Comparison of ENCODE assay signal across 7 cellular contexts in genomic region chr1:21325231-21325718, GRCh38. TPM values are rescaled to one million over a fixed set of nuclear protein-coding genes. Genes with fewer than 3 reads are reported as not detected.
DNase-seq lines count a peak whose midpoint lies in the region; ATAC-seq lines count a peak whose summit lies in the region.

No MANE protein-coding gene starts in this region.

- H3K4me3 Mint-ChIP-seq in IgD-negative memory B cell, result peak overlapping the region; percentile 21 to 91 (median 65)
- H3K4me3 Mint-ChIP-seq in activated CD4-positive, alpha-beta memory T cell treated with anti-CD3 and anti-CD28 coated beads, Interleukin-2, amount 10 ng/mL, durations not matched to agents 7 days and 5 days, result peak overlapping the region; percentile 40

- peaks cover 6% of the 10 kb centered on the region for H3K36me3 Mint-ChIP-seq in IgD-negative memory B cell
- H3K36me3 Mint-ChIP-seq in activated CD4-positive, alpha-beta memory T cell treated with anti-CD3 and anti-CD28 coated beads, Interleukin-2, amount 10 ng/mL, durations not matched to agents 7 days and 5 days (ENCODE audit: low read depth), result peaks cover 6% of the 10 kb centered on the region

- WGBS in right cardiac atrium, result 55% methylated on average over 7 of the region's 7 CpGs

- CTCF ChIA-PET in activated CD4-positive, alpha-beta memory T cell treated with anti-CD3 and anti-CD28 coated beads, Interleukin-2, amount 10 ng/mL, durations not matched to agents 7 days and 5 days (lab: Charles Lee), result interaction anchor here (0.7 to 4.7 kb wide), 9 partner anchors 9 to 108 kb away, joined by 3 to 24 read pairs (median 3); no protein-coding TSS in a partner anchor

- ATAC-seq in right cardiac atrium, result no peak
- ATAC-seq in stimulated activated naive CD8-positive, alpha-beta T cell treated with anti-CD3 and anti-CD28 coated beads, Interleukin-15, Interleukin-2, amounts not matched to agents 100 U/mL and 50 U/mL, for 24 hours, result peak; percentile 16

- no peaks in the 10 kb centered on the region for H3K36me3 ChIP-seq in HAP-1 (replicated peaks)

- no peak for DNase-seq in activated CD4-positive, alpha-beta memory T cell treated with anti-CD3 and anti-CD28 coated beads, Interleukin-2, amount 10 ng/mL, durations not matched to agents 7 days and 5 days
- DNase-seq in right cardiac atrium, result peak in 2 of 3 donors; percentile 53 to 55
- DNase-seq in stimulated activated naive CD8-positive, alpha-beta T cell treated with anti-CD3 and anti-CD28 coated beads, Interleukin-15, Interleukin-2, amounts not matched to agents 100 U/mL and 50 U/mL, for 24 hours, result no peak
- DNase-seq in ureter (ENCODE audit: low spot score), result no peak
- no peak for DNase-seq in T-helper 9 cell
- no peak for DNase-seq in HAP-1 (ENCODE audit: low spot score in 2 of 2)

- POLR2A ChIA-PET in activated CD4-positive, alpha-beta memory T cell treated with anti-CD3 and anti-CD28 coated beads, Interleukin-2, amount 10 ng/mL, durations not matched to agents 7 days and 5 days (lab: Charles Lee), result interaction anchor here (0.9 to 6.1 kb wide), 9 partner anchors 8 to 55 kb away, joined by 4 to 76 read pairs (median 8); partner anchors contain the start of gene ECE1

- no peaks in the 10 kb centered on the region for H3K27me3 Mint-ChIP-seq in IgD-negative memory B cell
- no peaks in the 10 kb centered on the region for H3K27me3 Mint-ChIP-seq in activated CD4-positive, alpha-beta memory T cell treated with anti-CD3 and anti-CD28 coated beads, Interleukin-2, amount 10 ng/mL, durations not matched to agents 7 days and 5 days

- H3K27ac ChIP-seq in right cardiac atrium (ENCODE audit: low read length), result peak overlapping the region; percentile 89

- H3K4me1 ChIP-seq in right cardiac atrium (ENCODE audit: control insufficient read depth, insufficient read depth, low read length) (peaks cover 51% of the 10 kb centered on the region), HAP-1 (peaks cover 9% of the 10 kb centered on the region; the same call in 1 of the 2 replicates)

- no peaks in the 10 kb centered on the region for H3K9me3 Mint-ChIP-seq in IgD-negative memory B cell
- no peaks in the 10 kb centered on the region for H3K9me3 Mint-ChIP-seq in activated CD4-positive, alpha-beta memory T cell treated with anti-CD3 and anti-CD28 coated beads, Interleukin-2, amount 10 ng/mL, durations not matched to agents 7 days and 5 days

- intact Hi-C loops in right cardiac atrium (cut with DNase I), result loop anchor here in 1 of 4 donors (10.0 kb wide), 1 partner anchor 60 kb away; no protein-coding TSS in a partner anchor

- H3K4me1 Mint-ChIP-seq in IgD-negative memory B cell, result peaks cover 25 to 43% (median 34%) of the 10 kb centered on the region in 3 donors
- H3K4me1 Mint-ChIP-seq in activated CD4-positive, alpha-beta memory T cell treated with anti-CD3 and anti-CD28 coated beads, Interleukin-2, amount 10 ng/mL, durations not matched to agents 7 days and 5 days, result peaks cover 70% of the 10 kb centered on the region

- peak overlapping the region; percentile 72 to 96 (median 87) for H3K27ac Mint-ChIP-seq in IgD-negative memory B cell
- H3K27ac Mint-ChIP-seq in activated CD4-positive, alpha-beta memory T cell treated with anti-CD3 and anti-CD28 coated beads, Interleukin-2, amount 10 ng/mL, durations not matched to agents 7 days and 5 days, result peak overlapping the region; percentile 72

- no peak overlapping the region for H3K4me3 ChIP-seq in right cardiac atrium (ENCODE audit: low read length)
- H3K4me3 ChIP-seq in HAP-1, result no peak overlapping the region

- H3K9me3 ChIP-seq in right cardiac atrium (ENCODE audit: control insufficient read depth, low read length) (no peaks in the 10 kb centered on the region), HAP-1 (no peaks in the 10 kb centered on the region)

- in situ Hi-C loops in HAP-1 (cut with MboI; ENCODE audit: low sequenced_read_pairs), result no loop called here

- H3K27me3 ChIP-seq in right cardiac atrium (ENCODE audit: control insufficient read depth, insufficient read depth) (no peaks in the 10 kb centered on the region), HAP-1 (ENCODE audit: low read depth) (no peaks in the 10 kb centered on the region)

RNA-seq across cellular contexts. Expression of gene ECE1, which starts 35.0 kb away (rescaled TPM):
- polyA plus RNA-seq in IgD-negative memory B cell (58.6 TPM), right cardiac atrium (76.2 TPM)
- 10 to 100 TPM; 85.3 to 87.9 TPM for total RNA-seq in activated CD4-positive, alpha-beta memory T cell treated with anti-CD3 and anti-CD28 coated beads, Interleukin-2, amount 10 ng/mL, durations not matched to agents 7 days and 5 days
- total RNA-seq in right cardiac atrium (100 to 1,000 TPM in 3 of 4 donors, 10 to 100 TPM in 1; 99.1 to 158 (median 114) TPM), ureter (131 TPM)

Comparison
In these comparisons a context has a peak if more than half of its experiments do, and no peak if none do; other contexts are left out.
1. DNase-seq: peak in right cardiac atrium (2 of 3); none in activated CD4-positive, alpha-beta memory T cell treated with anti-CD3 and anti-CD28 coated beads, Interleukin-2, amount 10 ng/mL, durations not matched to agents 7 days and 5 days (single experiment), stimulated activated naive CD8-positive, alpha-beta T cell treated with anti-CD3 and anti-CD28 coated beads, Interleukin-15, Interleukin-2, amounts not matched to agents 100 U/mL and 50 U/mL, for 24 hours (single experiment), ureter (single experiment), T-helper 9 cell (single experiment) and HAP-1 (0 of 2).